In the genomic region with DNA sequence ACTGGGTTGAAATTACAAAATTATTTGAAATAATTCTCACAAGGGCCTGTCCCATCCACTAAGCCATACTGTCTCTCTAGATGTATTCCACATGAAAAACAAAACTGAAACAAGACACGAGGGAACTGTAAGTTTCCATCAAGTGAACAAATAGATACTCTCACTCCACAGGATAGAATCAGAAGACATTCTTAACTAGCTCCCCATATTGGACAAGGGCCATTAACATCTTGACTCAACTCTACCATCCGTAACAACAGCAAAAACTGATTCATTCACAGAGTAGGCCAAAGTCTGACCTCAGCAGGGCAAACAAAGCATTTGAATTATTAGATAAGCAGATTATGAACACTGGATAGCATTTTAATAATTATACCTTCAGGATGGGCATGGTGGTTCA, we compare ENCODE assay signal across 10 cellular contexts. TPM values are rescaled to one million over a fixed set of nuclear protein-coding genes. Genes with fewer than 3 reads are reported as not detected.
DNase-seq lines count a peak whose midpoint lies in the region; TF ChIP-seq lines count a peak whose summit lies in the region.
"Had no signal": no experiment of that assay in that cellular context is flagged by ENCODE, and none has a peak within 500 bp of the region (broad histone marks: within the 10 kb centered on the region; RNA-seq: fewer than 3 reads in every experiment).

No MANE protein-coding gene starts in this region.

- TF ChIP-seq CTCF in foreskin fibroblast (IDR thresholded peaks at IDR 0.05; ENCODE audit: low read depth, low read length) = no peak

- no peaks in the 10 kb centered on the region for H3K36me3 ChIP-seq in H7 (replicated peaks; ENCODE audit: control insufficient read depth, insufficient read depth, low read length)

- DNase-seq in ACHN (peak; percentile 91), GM19238 (ENCODE audit: insufficient read length, low spot score) (peak; percentile 13), NCI-H460 (ENCODE audit: extremely low read depth, low read depth) (peak; percentile 4), foreskin fibroblast (peak; percentile 81 to 87), inferior parietal cortex (ENCODE audit: extremely low spot score) (no peak), H7 (no peak), NCI-H2227 treated with DMSO at 0.1 percent for 48 hours (lab: John Stamatoyannopoulos, UW) (no peak), NCI-H2196 treated with DMSO at 0.1 percent for 48 hours (lab: John Stamatoyannopoulos, UW; ENCODE audit: unreplicated experiment) (no peak)
- DNase-seq: NCI-H1694 treated with DMSO at 0.1 percent for 48 hours had no signal

- in situ Hi-C loops in ACHN (cut with HindIII; ENCODE audit: low pct_ligation_motif_present, low pct_unique_long_range_greater_than_20kb, low sequenced_read_pairs) = no loop called here

- no peaks in the 10 kb centered on the region for H3K27me3 ChIP-seq in H7 (ENCODE audit: control insufficient read depth, insufficient read depth, low read length)

- no peak overlapping the region for H3K4me3 ChIP-seq in foreskin fibroblast (ENCODE audit: low read depth in 1 of 2, low read length in 2 of 2)
- H3K4me3 ChIP-seq in H7 (ENCODE audit: insufficient read depth, low read depth, low read length) = no peak overlapping the region
- H3K4me3 ChIP-seq: skin epidermis had no signal

RNA-seq across cellular contexts. Expression of a gene that starts 29.1 kb away (rescaled TPM):
- total RNA-seq in NCI-H460 (2014; rRNA removed; shearing (Covaris generic)) = 55.0 and 60.0 TPM in 2 replicates
- polyA plus RNA-seq in NCI-H460 (2014; cell fraction: nucleus; rRNA removed) = 38.3 and 84.8 TPM in 2 replicates
- 33.7 and 58.9 TPM in 2 replicates for total RNA-seq in H7 (2014; rRNA removed; shearing (Covaris generic))

Comparison
In these comparisons a context has a peak if more than half of its experiments do, and no peak if none do; other contexts are left out.
1. DNase-seq: peak in ACHN (single experiment), GM19238 (single experiment), NCI-H460 (single experiment) and foreskin fibroblast (2 of 2); none in inferior parietal cortex (single experiment), H7 (single experiment), NCI-H2227 treated with DMSO at 0.1 percent for 48 hours (single experiment) and NCI-H2196 treated with DMSO at 0.1 percent for 48 hours (single experiment).